ENCODE assay signal across 1 cellular context in the genomic region with DNA sequence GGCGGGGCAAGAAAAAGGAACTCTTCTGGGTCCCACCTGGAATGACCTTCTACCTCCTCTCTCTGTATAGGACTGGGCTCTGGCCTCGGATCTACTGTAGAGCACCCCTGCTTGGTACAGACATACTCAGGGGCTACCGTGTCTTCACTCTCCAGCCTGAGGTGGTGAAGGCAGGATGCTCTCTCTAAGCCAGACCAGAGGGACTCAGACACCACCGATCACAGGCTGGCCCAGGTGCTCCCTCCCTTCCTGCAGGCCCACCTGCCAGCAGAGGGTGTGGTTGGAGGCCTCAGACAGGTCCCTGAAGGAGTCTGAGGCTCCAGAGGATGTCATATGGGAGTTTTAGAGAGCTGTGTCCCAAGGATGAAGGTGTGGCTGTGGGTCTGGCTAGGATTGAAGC.
TF ChIP-seq lines count a peak whose summit lies in the region.

No MANE protein-coding gene starts in this region.

TF ChIP-seq in IMR-90, 13 proteins besides CTCF, POLR2A, EP300 and RAD21 (continued from another document):
- TF ChIP-seq MXI1 (IDR thresholded peaks at IDR 0.05; ENCODE audit: borderline replicate concordance, low read depth, low read length) (no peak), MAZ (IDR thresholded peaks at IDR 0.05; ENCODE audit: borderline replicate concordance, low read depth, low read length) (no peak), NFE2L2 (IDR thresholded peaks at IDR 0.05; ENCODE audit: low read depth, low read length) (no peak), RFX5 (IDR thresholded peaks at IDR 0.05; ENCODE audit: low read depth, low read length) (no peak), SMC3 (IDR thresholded peaks at IDR 0.05; ENCODE audit: low read depth, low read length) (no peak), CHD1 (IDR thresholded peaks at IDR 0.05; ENCODE audit: low read depth, low read length) (no peak), FOS (IDR thresholded peaks at IDR 0.05; ENCODE audit: low read depth, low read length) (no peak), MAFK (IDR thresholded peaks at IDR 0.05; ENCODE audit: low read depth, low read length) (no peak)
- TF ChIP-seq, protein P1, sequence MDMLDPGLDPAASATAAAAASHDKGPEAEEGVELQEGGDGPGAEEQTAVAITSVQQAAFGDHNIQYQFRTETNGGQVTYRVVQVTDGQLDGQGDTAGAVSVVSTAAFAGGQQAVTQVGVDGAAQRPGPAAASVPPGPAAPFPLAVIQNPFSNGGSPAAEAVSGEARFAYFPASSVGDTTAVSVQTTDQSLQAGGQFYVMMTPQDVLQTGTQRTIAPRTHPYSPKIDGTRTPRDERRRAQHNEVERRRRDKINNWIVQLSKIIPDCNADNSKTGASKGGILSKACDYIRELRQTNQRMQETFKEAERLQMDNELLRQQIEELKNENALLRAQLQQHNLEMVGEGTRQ (IDR thresholded peaks at IDR 0.05; ENCODE audit: low read depth, low read length), result no peak
- TF ChIP-seq, protein P2, sequence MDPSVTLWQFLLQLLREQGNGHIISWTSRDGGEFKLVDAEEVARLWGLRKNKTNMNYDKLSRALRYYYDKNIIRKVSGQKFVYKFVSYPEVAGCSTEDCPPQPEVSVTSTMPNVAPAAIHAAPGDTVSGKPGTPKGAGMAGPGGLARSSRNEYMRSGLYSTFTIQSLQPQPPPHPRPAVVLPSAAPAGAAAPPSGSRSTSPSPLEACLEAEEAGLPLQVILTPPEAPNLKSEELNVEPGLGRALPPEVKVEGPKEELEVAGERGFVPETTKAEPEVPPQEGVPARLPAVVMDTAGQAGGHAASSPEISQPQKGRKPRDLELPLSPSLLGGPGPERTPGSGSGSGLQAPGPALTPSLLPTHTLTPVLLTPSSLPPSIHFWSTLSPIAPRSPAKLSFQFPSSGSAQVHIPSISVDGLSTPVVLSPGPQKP (IDR thresholded peaks at IDR 0.05; ENCODE audit: borderline replicate concordance, low read depth, low read length), result no peak
TF ChIP-seq in IMR-90: peak in this region for 0.
